22 cellular contexts compared by ENCODE assay signal in the genomic region with DNA sequence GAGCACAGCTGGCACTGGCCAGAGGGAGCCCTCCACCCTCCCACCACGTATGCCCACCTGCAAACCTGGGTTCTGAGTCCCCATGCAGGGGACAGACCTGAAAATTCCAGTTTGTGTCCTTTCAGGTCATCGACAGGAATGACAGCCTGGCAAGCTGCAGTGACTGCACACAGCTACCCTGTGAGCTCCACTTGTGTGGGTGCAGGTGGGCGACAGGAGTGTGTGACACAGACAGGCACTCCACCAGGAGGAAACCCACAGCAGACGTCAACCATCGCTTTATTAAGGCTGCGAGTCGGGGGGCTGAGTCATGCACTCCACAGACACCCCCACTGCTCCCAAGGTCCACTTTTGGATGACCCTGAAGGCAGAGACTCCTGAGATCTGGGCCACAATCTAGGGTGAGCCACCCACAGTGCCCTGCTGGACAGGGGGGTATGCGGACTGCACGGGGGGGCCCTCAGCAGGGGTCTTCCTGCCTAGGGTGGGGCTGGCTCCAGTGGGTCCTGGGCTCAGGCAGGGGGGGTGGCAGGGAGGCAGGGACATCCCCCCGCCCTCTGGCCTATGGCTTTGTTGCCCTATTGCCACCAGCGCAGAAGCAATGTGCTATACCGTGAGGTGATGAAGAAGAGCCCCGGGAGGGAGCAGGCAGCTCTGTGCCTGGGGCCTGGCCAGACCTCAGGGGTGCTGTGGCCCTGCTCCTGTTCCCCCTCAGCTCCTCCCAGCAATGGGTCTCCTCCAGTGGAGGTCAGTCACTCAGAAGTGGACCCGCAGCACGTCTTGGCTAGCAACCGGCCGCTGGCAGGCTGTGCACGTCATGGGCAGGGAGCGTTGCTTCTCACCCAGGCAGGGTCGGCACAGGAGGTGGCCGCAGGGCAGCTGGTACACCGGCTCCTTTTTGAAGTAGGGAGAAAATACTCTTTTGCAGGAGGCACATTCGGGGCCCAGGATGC. TPM values are rescaled to one million over a fixed set of nuclear protein-coding genes. Genes with fewer than 3 reads are reported as not detected.
DNase-seq lines count a peak whose midpoint lies in the region; ATAC-seq and TF ChIP-seq lines count a peak whose summit lies in the region.
"Had no signal": no experiment of that assay in that cellular context is flagged by ENCODE, and none has a peak within 500 bp of the region (broad histone marks: within the 10 kb centered on the region; RNA-seq: fewer than 3 reads in every experiment).

No MANE protein-coding gene starts in this region.

- H3K27ac ChIP-seq in HEK293 (ENCODE audit: extremely low read depth, low read depth, low read length), result no peak overlapping the region
- H3K27ac ChIP-seq in dorsolateral prefrontal cortex, result peak overlapping the region in 53 of 59 donors; percentile 3 to 85 (median 64)
- H3K27ac ChIP-seq in neutrophil, result peak overlapping the region; percentile 64
- no peak overlapping the region for H3K27ac ChIP-seq in prostate gland
- H3K27ac ChIP-seq in GM23338 (ENCODE audit: low read depth), result no peak overlapping the region
- H3K27ac ChIP-seq: BLaER1, GM23248 had no signal

- ATAC-seq in GM23338, result no peak
- ATAC-seq: CD8-positive, alpha-beta T cell; HCT116; K562; SK-N-SH treated with all-trans-retinoic acid at 6 μM for 48 hours had no signal

- peaks cover 45 to 61% of the 10 kb centered on the region in 2 donors for H3K36me3 Mint-ChIP-seq in CD14-positive monocyte
- no peaks in the 10 kb centered on the region for H3K36me3 Mint-ChIP-seq in GM23338 (ENCODE audit: low read depth)

- H3K79me2 ChIP-seq in GM23338 (replicated peaks; ENCODE audit: insufficient read depth), result no peaks in the 10 kb centered on the region

- H3K4me3 Mint-ChIP-seq in CD14-positive monocyte (no peak overlapping the region), GM23338 (no peak overlapping the region)
- H3K4me3 Mint-ChIP-seq: CD8-positive, alpha-beta T cell had no signal

- H3K27me3 Mint-ChIP-seq in CD14-positive monocyte (ENCODE audit: low read depth in 3 of 3) (peaks cover 0 to 5% (median 4%) of the 10 kb centered on the region in 3 donors), GM23338 (ENCODE audit: insufficient read depth, low read depth, poor library complexity) (peaks cover 12% of the 10 kb centered on the region)

- H3K4me3 ChIP-seq in HEK293 (ENCODE audit: low read depth, low read length) (no peak overlapping the region), dorsolateral prefrontal cortex (no peak overlapping the region), neutrophil (ENCODE audit: low read depth in 1 of 2, low read length in 1 of 2) (no peak overlapping the region), prostate gland (no peak overlapping the region), GM23338 (no peak overlapping the region)
- H3K4me3 ChIP-seq: BLaER1, GM23248, K562, MG63 had no signal

- DNase-seq in CD14-positive monocyte (ENCODE audit: low spot score) (peak; percentile 27), dorsolateral prefrontal cortex (peak in 6 of 10 donors; percentile 51 to 83 (median 63)), prostate gland (ENCODE audit: low spot score) (no peak), GM23338 (ENCODE audit: low spot score) (no peak), HuH-7 (ENCODE audit: low spot score) (no peak), NCI-H2171 (lab: John Stamatoyannopoulos, UW) (no peak)
- DNase-seq: CD8-positive, alpha-beta T cell; GDM1; GM23248; MG63; NCI-H1417; NCI-H1694 treated with DMSO at 0.1 percent for 48 hours; NCI-H2107 had no signal

- H3K36me3 ChIP-seq in HEK293 (ENCODE audit: control insufficient read depth in 2 of 2, insufficient read depth in 1 of 2, low read length in 2 of 2) (peaks cover 0 to 12% of the 10 kb centered on the region in 2 experiments; a peak in 2 of 3 replicates), neutrophil (peaks cover 7% of the 10 kb centered on the region), prostate gland (peaks cover 0 to 11% of the 10 kb centered on the region in 2 donors), GM23338 (ENCODE audit: insufficient read depth) (no peaks in the 10 kb centered on the region)
- H3K36me3 ChIP-seq: MG63 had no signal

- TF ChIP-seq POLR2A in prostate gland (IDR thresholded peaks at IDR 0.05), result no peak

- POLR2A ChIA-PET in HEK293 (lab: Yijun Ruan, JAX), result interaction anchor here (0.6 kb wide), 1 partner anchor 321 kb away, joined by 3 read pairs; no protein-coding TSS in a partner anchor

- no peaks in the 10 kb centered on the region for H3K27me3 ChIP-seq in dorsolateral prefrontal cortex
- no peaks in the 10 kb centered on the region for H3K27me3 ChIP-seq in neutrophil
- H3K27me3 ChIP-seq in prostate gland (replicated peaks; ENCODE audit: insufficient read depth), result no peaks in the 10 kb centered on the region
- H3K27me3 ChIP-seq in GM23338 (ENCODE audit: insufficient read depth), result no peaks in the 10 kb centered on the region
- H3K27me3 ChIP-seq: BLaER1, MG63 had no signal

- no peaks in the 10 kb centered on the region for H3K9me3 ChIP-seq in HEK293 (ENCODE audit: control insufficient read depth, insufficient read depth, low read depth, low read length)
- no peaks in the 10 kb centered on the region for H3K9me3 ChIP-seq in neutrophil
- H3K9me3 ChIP-seq in prostate gland, result no peaks in the 10 kb centered on the region
- H3K9me3 ChIP-seq: BLaER1, MG63 had no signal

- no peaks in the 10 kb centered on the region for H3F3A ChIP-seq in GM23338 (replicated peaks; ENCODE audit: low read depth)

- no peak overlapping the region for H2AFZ ChIP-seq in GM23338
- H2AFZ ChIP-seq: GM23248 had no signal

- TF ChIP-seq CTCF in CD14-positive monocyte (IDR thresholded peaks at IDR 0.05) (no peak), HEK293 (tag by site-specific recombination; IDR thresholded peaks at IDR 0.05) (no peak), dorsolateral prefrontal cortex (IDR thresholded peaks at IDR 0.05 in 54 of 56, conservative IDR thresholded peaks at IDR 0.05 in 2 of 56; ENCODE audit: low read depth in 1 of 56, partially characterized antibody in 56 of 56) (no peak), neutrophil (IDR thresholded peaks at IDR 0.05) (no peak), prostate gland (IDR thresholded peaks at IDR 0.05) (no peak), GM23338 (conservative IDR thresholded peaks at IDR 0.05; ENCODE audit: low read depth in 2 of 2) (no peak)

- no peak overlapping the region for H3K4me2 ChIP-seq in GM23338
- H3K4me2 ChIP-seq: BLaER1 had no signal

- intact Hi-C loops in CD14-positive monocyte (cut with micrococcal nuclease), result no loop called here
- intact Hi-C loops in dorsolateral prefrontal cortex (cut with DNase I), result loop anchor here (5.0 to 10.0 kb wide), 2 partner anchors 57 to 95 kb away; partner anchors contain the start of genes DDRGK1 (in 1 of the 2) and ITPA (in 1 of the 2)
- intact Hi-C loops in prostate gland (cut with DNase I), result loop anchor here (5.0 kb wide), 1 partner anchor 52 kb away; no protein-coding TSS in a partner anchor

- H3K4me1 Mint-ChIP-seq in CD14-positive monocyte (peaks cover 31% of the 10 kb centered on the region), GM23338 (peaks cover 8% of the 10 kb centered on the region)

- no peaks in the 10 kb centered on the region for H4K20me1 ChIP-seq in GM23338 (replicated peaks; ENCODE audit: insufficient read depth)

- H3K9me3 Mint-ChIP-seq in CD14-positive monocyte, result no peaks in the 10 kb centered on the region
- no peaks in the 10 kb centered on the region for H3K9me3 Mint-ChIP-seq in GM23338
- H3K9me3 Mint-ChIP-seq: CD8-positive, alpha-beta T cell had no signal

- H3K9me2 ChIP-seq in GM23338 (ENCODE audit: insufficient read depth), result no peaks in the 10 kb centered on the region

- 89% methylated on average over 22 of the region's 23 CpGs for WGBS in prostate gland

- H3K4me1 ChIP-seq in HEK293 (ENCODE audit: control insufficient read depth, insufficient read depth, low read length) (no peaks in the 10 kb centered on the region), neutrophil (ENCODE audit: control insufficient read depth in 1 of 2, insufficient read depth in 1 of 2, low read depth in 1 of 2, low read length in 1 of 2) (peaks cover 82% of the 10 kb centered on the region in 2 experiments), prostate gland (replicated peaks) (no peaks in the 10 kb centered on the region), GM23338 (ENCODE audit: insufficient read depth) (no peaks in the 10 kb centered on the region)

- no peak overlapping the region for H3K27ac Mint-ChIP-seq in CD14-positive monocyte
- H3K27ac Mint-ChIP-seq in GM23338, result no peak overlapping the region
- H3K27ac Mint-ChIP-seq: CD8-positive, alpha-beta T cell had no signal

- CTCF ChIA-PET in HEK293 (lab: Yijun Ruan, JAX), result interaction anchor here (0.5 to 0.7 kb wide), 4 partner anchors 8 to 747 kb away, joined by 3 to 4 read pairs (median 3); no protein-coding TSS in a partner anchor

TF ChIP-seq in HEK293, 187 proteins besides CTCF, POLR2A, EP300 and RAD21 (continues in another document):
- TF ChIP-seq ZBTB8A (tag by site-specific recombination; IDR thresholded peaks at IDR 0.05) (no peak), ZFP37 (tag by site-specific recombination; IDR thresholded peaks at IDR 0.05) (no peak), ZNF521 (tag by site-specific recombination; IDR thresholded peaks at IDR 0.05) (no peak)

TF ChIP-seq in GM23338, 12 proteins besides CTCF, POLR2A, EP300 and RAD21 (continues in another document):
- TF ChIP-seq POLR2AphosphoS5 (IDR thresholded peaks at IDR 0.05; ENCODE audit: low read depth) (no peak), STAT1 (IDR thresholded peaks at IDR 0.05; ENCODE audit: unreplicated experiment) (no peak), JUNB (IDR thresholded peaks at IDR 0.05; ENCODE audit: unreplicated experiment) (no peak)

RNA-seq across cellular contexts. Expression of gene AVP, which starts 25.1 kb away (rescaled TPM):
- polyA plus RNA-seq in CD14-positive monocyte (not detected), GM23338 (2016; fragmentation: Nextera tagmentation; extraction: Ambion mirVana) (0.60 and 1.4 TPM in 2 replicates)
- total RNA-seq in dorsolateral prefrontal cortex (1 to 10 TPM in 5 of 120 experiments, under 1 TPM in 5, not detected in 110; 0.80 to 1.4 (median 1.0) TPM), prostate gland (1 to 10 TPM in 1 of 2 donors, not detected in 1; 3.1 TPM)
- total RNA-seq in GM23338 (2014; rRNA removed; shearing (Covaris generic)), result not detected in 2 replicates
- total RNA-seq: Daoy, GM23248, K562, LHCN-M2, NCI-H460 had no signal
- polyA plus RNA-seq: GM23248, K562 had no signal

RNA-seq across cellular contexts. Expression of gene OXT, which starts 38.2 kb away (rescaled TPM):
- polyA plus RNA-seq in CD14-positive monocyte (not detected), GM23338 (2016; fragmentation: Nextera tagmentation; extraction: Ambion mirVana) (1.5 and 3.5 TPM in 2 replicates)
- total RNA-seq in dorsolateral prefrontal cortex (1 to 10 TPM in 7 of 120 experiments, not detected in 113; 1.1 to 2.0 (median 1.8) TPM), prostate gland (1 to 10 TPM in 1 of 2 donors, not detected in 1; 9.8 TPM)
- total RNA-seq in GM23338 (2014; rRNA removed; shearing (Covaris generic)), result not detected in 2 replicates
- total RNA-seq: Daoy, GM23248, K562, LHCN-M2, NCI-H460 had no signal
- polyA plus RNA-seq: K562 had no signal

RNA-seq across cellular contexts. Expression of gene FASTKD5, which starts 50.0 kb away (rescaled TPM):
- polyA plus RNA-seq in CD14-positive monocyte, result 10 to 100 TPM; 12.5 to 13.7 TPM
- 10 to 100 TPM; 10.4 to 25.9 (median 18.3) TPM for total RNA-seq in dorsolateral prefrontal cortex
- 10 to 100 TPM; 14.5 to 22.2 TPM for total RNA-seq in prostate gland
- total RNA-seq in GM23338 (2014; rRNA removed; shearing (Covaris generic)), result 30.7 and 32.8 TPM in 2 replicates
- 12.2 and 12.9 TPM in 2 replicates for polyA plus RNA-seq in GM23338 (2016; fragmentation: Nextera tagmentation; extraction: Ambion mirVana)

RNA-seq across cellular contexts. Expression of gene UBOX5, which starts 50.0 kb away (rescaled TPM):
- polyA plus RNA-seq in CD14-positive monocyte (1 to 10 TPM; 2.3 to 4.2 TPM), GM23338 (2016; fragmentation: Nextera tagmentation; extraction: Ambion mirVana) (2.4 and 2.7 TPM in 2 replicates)
- total RNA-seq in dorsolateral prefrontal cortex (10 to 100 TPM in 52 of 120 experiments, 1 to 10 TPM in 68; 6.1 to 13.0 (median 9.5) TPM), prostate gland (10 to 100 TPM in 1 of 2 donors, 1 to 10 TPM in 1; 7.1 to 12.0 TPM)
- total RNA-seq in GM23338 (2014; rRNA removed; shearing (Covaris generic)), result 4.3 and 5.7 TPM in 2 replicates

Comparison
In these comparisons a context has a peak if more than half of its experiments do, and no peak if none do; other contexts are left out.
1. DNase-seq: peak in CD14-positive monocyte (single experiment) and dorsolateral prefrontal cortex (6 of 10); none in prostate gland (single experiment), GM23338 (single experiment), HuH-7 (single experiment) and NCI-H2171 (single experiment).
2. H3K27ac ChIP-seq: peak in dorsolateral prefrontal cortex (53 of 59) and neutrophil (single experiment); none in HEK293 (single experiment), prostate gland (0 of 2) and GM23338 (single experiment).
3. intact Hi-C loops: an anchor here in dorsolateral prefrontal cortex (5.0 to 10.0 kb wide) and prostate gland (5.0 kb wide); none called in CD14-positive monocyte.